Comparison of ENCODE assay signal across 8 cellular contexts in genomic region chr1:226675720-226676357, GRCh38.
DNase-seq lines count a peak whose midpoint lies in the region; ATAC-seq and TF ChIP-seq lines count a peak whose summit lies in the region.

No MANE protein-coding gene starts in this region.

- POLR2A ChIA-PET in GM10248 (lab: Yijun Ruan, JAX) = no interaction called here

- in situ Hi-C loops in KBM-7 (cut with MboI; ENCODE audit: low pct_unique_long_range_greater_than_20kb, low sequenced_read_pairs) = no loop called here

- peaks cover 2% of the 10 kb centered on the region for H3K9me3 Mint-ChIP-seq in activated naive CD8-positive, alpha-beta T cell treated with anti-CD3 and anti-CD28 coated beads for 36 hours

- H3K27ac Mint-ChIP-seq in activated naive CD8-positive, alpha-beta T cell treated with anti-CD3 and anti-CD28 coated beads for 36 hours = peak overlapping the region; percentile 90

- H3K36me3 Mint-ChIP-seq in activated naive CD8-positive, alpha-beta T cell treated with anti-CD3 and anti-CD28 coated beads for 36 hours = peaks cover 45% of the 10 kb centered on the region

- H3K4me3 ChIP-seq in heart left ventricle (peak overlapping the region in 1 of 12 donors; percentile 40), lung (no peak overlapping the region), thyroid gland (replicated peaks in 1 of 3) (no peak overlapping the region)

- DNase-seq in heart left ventricle = no peak
- DNase-seq in left ventricle myocardium superior = no peak
- no peak for DNase-seq in activated naive CD8-positive, alpha-beta T cell treated with anti-CD3 and anti-CD28 coated beads for 36 hours
- no peak for DNase-seq in lung (ENCODE audit: low spot score)
- no peak for DNase-seq in thyroid gland
- DNase-seq in GM10248 (ENCODE audit: extremely low spot score) = no peak
- DNase-seq in KBM-7 = no peak

- intact Hi-C loops in heart left ventricle (cut with DNase I) = loop anchor here in 1 of 10 donors (5.0 kb wide), 1 partner anchor 39 kb away; no protein-coding TSS in a partner anchor
- intact Hi-C loops in left ventricle myocardium superior (cut with micrococcal nuclease) = no loop called here
- intact Hi-C loops in thyroid gland (cut with DNase I) = no loop called here

- H3K4me1 Mint-ChIP-seq in activated naive CD8-positive, alpha-beta T cell treated with anti-CD3 and anti-CD28 coated beads for 36 hours = peaks cover 92% of the 10 kb centered on the region

- no peaks in the 10 kb centered on the region for H3K27me3 ChIP-seq in heart left ventricle
- H3K27me3 ChIP-seq in lung (ENCODE audit: control insufficient read depth, insufficient read depth) = no peaks in the 10 kb centered on the region
- H3K27me3 ChIP-seq in thyroid gland = no peaks in the 10 kb centered on the region

- peak overlapping the region; percentile 72 for H3K4me3 Mint-ChIP-seq in activated naive CD8-positive, alpha-beta T cell treated with anti-CD3 and anti-CD28 coated beads for 36 hours

- ATAC-seq in heart left ventricle (no peak), left ventricle myocardium superior (no peak), lung (ENCODE audit: insufficient read depth, low FRiP score) (no peak), HG03457 (IDR thresholded peaks at IDR 0.05; ENCODE audit: unreplicated experiment) (no peak)

- CTCF ChIA-PET in GM10248 (lab: Yijun Ruan, JAX) = interaction anchor here (1.2 kb wide), 1 partner anchor 12 kb away, joined by 3 read pairs; no protein-coding TSS in a partner anchor

- TF ChIP-seq POLR2A in heart left ventricle (IDR thresholded peaks at IDR 0.05) (no peak), thyroid gland (IDR thresholded peaks at IDR 0.05) (no peak)

- H3K36me3 ChIP-seq in heart left ventricle = peaks cover 0 to 7% (median 0%) of the 10 kb centered on the region in 9 donors
- H3K36me3 ChIP-seq in lung (ENCODE audit: control insufficient read depth in 2 of 2, insufficient read depth in 2 of 2, low read length in 2 of 2) = peaks cover 0 to 6% of the 10 kb centered on the region in 2 donors
- no peaks in the 10 kb centered on the region for H3K36me3 ChIP-seq in thyroid gland

- H3K4me1 ChIP-seq in heart left ventricle (peaks cover 22 to 98% (median 89%) of the 10 kb centered on the region in 12 donors), lung (ENCODE audit: control insufficient read depth in 2 of 2, insufficient read depth in 2 of 2, low read length in 2 of 2) (peaks cover 11 to 29% of the 10 kb centered on the region in 2 donors), thyroid gland (peaks cover 13 to 34% of the 10 kb centered on the region in 2 donors)

- no peak for TF ChIP-seq CTCF in heart left ventricle (IDR thresholded peaks at IDR 0.05)
- TF ChIP-seq CTCF in lung (IDR thresholded peaks at IDR 0.05; ENCODE audit: control extremely low read depth, extremely low read depth) = no peak
- no peak for TF ChIP-seq CTCF in thyroid gland (IDR thresholded peaks at IDR 0.05)
- TF ChIP-seq CTCF in GM10248 (IDR thresholded peaks at IDR 0.05; ENCODE audit: control extremely low read depth, extremely low read depth, low read depth, missing control alignments) = no peak

- no peaks in the 10 kb centered on the region for H3K27me3 Mint-ChIP-seq in activated naive CD8-positive, alpha-beta T cell treated with anti-CD3 and anti-CD28 coated beads for 36 hours

- peak overlapping the region in 11 of 12 donors; percentile 68 to 97 (median 91) for H3K27ac ChIP-seq in heart left ventricle
- H3K27ac ChIP-seq in lung (ENCODE audit: low read depth in 1 of 2, low read length in 1 of 2) = peak overlapping the region; percentile 57 to 85
- peak overlapping the region; percentile 23 to 90 (median 53) for H3K27ac ChIP-seq in thyroid gland

- WGBS in heart left ventricle, 4 donors = 59 to 73% (median 69%) methylated on average over 7 of the region's 7 CpGs
- WGBS in lung, 2 donors = 64 to 74% methylated on average over 7 of the region's 7 CpGs
- WGBS in thyroid gland, 2 donors = 79 to 87% methylated on average over 7 of the region's 7 CpGs

- H3K9me3 ChIP-seq in heart left ventricle (no peaks in the 10 kb centered on the region), lung (ENCODE audit: control insufficient read depth in 2 of 2, insufficient read depth in 1 of 2, low read length in 1 of 2) (no peaks in the 10 kb centered on the region), thyroid gland (no peaks in the 10 kb centered on the region)
